ENCODE assay signal across 22 cellular contexts in the genomic region with DNA sequence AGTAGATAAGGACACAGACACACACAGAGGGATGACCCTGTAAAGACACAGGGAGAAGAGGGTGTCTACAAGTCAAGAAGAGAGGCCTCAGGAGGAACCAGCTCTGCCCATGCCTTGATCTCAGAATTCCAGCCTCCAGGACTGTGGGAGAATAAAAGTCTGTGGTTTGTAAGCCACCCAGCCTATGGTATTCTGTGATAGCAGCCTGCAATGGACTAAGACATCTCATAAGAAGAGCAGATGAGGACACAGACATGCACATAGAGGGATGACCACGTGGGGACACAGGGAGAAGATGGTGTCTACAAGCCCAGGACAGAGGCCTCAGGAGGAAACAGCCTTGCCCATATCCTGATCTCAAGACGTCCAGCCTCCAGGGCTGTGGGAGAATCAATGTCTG. TPM values are rescaled to one million over a fixed set of nuclear protein-coding genes. Genes with fewer than 3 reads are reported as not detected.
"Had no signal": no experiment of that assay in that cellular context is flagged by ENCODE, and none has a peak within 500 bp of the region (broad histone marks: within the 10 kb centered on the region; RNA-seq: fewer than 3 reads in every experiment).

No MANE protein-coding gene starts in this region.

- H3K4me3 ChIP-seq: gastrocnemius medialis, lower lobe of right lung, ovary, right lobe of liver, spleen, stomach, testis, tibial artery had no signal

- H3K9me3 ChIP-seq: gastrocnemius medialis, lower lobe of right lung, ovary, right lobe of liver, spleen, stomach, testis, tibial artery had no signal

- H3K36me3 ChIP-seq: gastrocnemius medialis, lower lobe of right lung, ovary, right lobe of liver, spleen, stomach, tibial artery had no signal

- H3K4me3 Mint-ChIP-seq: effector memory CD8-positive, alpha-beta T cell; naive B cell; natural killer cell treated with Interleukin-12 subunit alpha and Interleukin-12 subunit beta and Interleukin-15 and Interleukin-18, amount 100 ng/mL, for 72 hours; stimulated activated memory B cell treated with anti-CD40 and anti-IgM and Interleukin-4, amounts not matched to agents 10 μg/mL and 1 μg/mL and 100 μg/mL, for 72 hours; type B pancreatic cell had no signal

- H3K27ac ChIP-seq: gastrocnemius medialis, lower lobe of right lung, ovary, right lobe of liver, spleen, stomach, testis, tibial artery had no signal

- H3K4me1 Mint-ChIP-seq: naive B cell; stimulated activated memory B cell treated with anti-CD40 and anti-IgM and Interleukin-4, amounts not matched to agents 10 μg/mL and 1 μg/mL and 100 μg/mL, for 72 hours had no signal

- H3K27me3 ChIP-seq: gastrocnemius medialis, ovary, right lobe of liver, spleen, stomach, testis, tibial artery had no signal

- H3K4me1 ChIP-seq: gastrocnemius medialis, lower lobe of right lung, right lobe of liver, spleen, stomach, testis, tibial artery had no signal

- ATAC-seq: effector memory CD8-positive, alpha-beta T cell; gastrocnemius medialis; left ventricle myocardium superior; lower lobe of right lung; natural killer cell treated with Interleukin-12 subunit alpha and Interleukin-12 subunit beta and Interleukin-15 and Interleukin-18, amount 100 ng/mL, for 72 hours; stimulated activated memory B cell treated with anti-CD40 and anti-IgM and Interleukin-4, amounts not matched to agents 10 μg/mL and 1 μg/mL and 100 μg/mL, for 72 hours had no signal

- H3K9me3 Mint-ChIP-seq: effector memory CD8-positive, alpha-beta T cell; natural killer cell treated with Interleukin-12 subunit alpha and Interleukin-12 subunit beta and Interleukin-15 and Interleukin-18, amount 100 ng/mL, for 72 hours; type B pancreatic cell had no signal

- H3K36me3 Mint-ChIP-seq: natural killer cell treated with Interleukin-12 subunit alpha and Interleukin-12 subunit beta and Interleukin-15 and Interleukin-18, amount 100 ng/mL, for 72 hours; stimulated activated memory B cell treated with anti-CD40 and anti-IgM and Interleukin-4, amounts not matched to agents 10 μg/mL and 1 μg/mL and 100 μg/mL, for 72 hours; type B pancreatic cell had no signal

- H3K27ac Mint-ChIP-seq: effector memory CD8-positive, alpha-beta T cell; naive B cell; natural killer cell treated with Interleukin-12 subunit alpha and Interleukin-12 subunit beta and Interleukin-15 and Interleukin-18, amount 100 ng/mL, for 72 hours; stimulated activated memory B cell treated with anti-CD40 and anti-IgM and Interleukin-4, amounts not matched to agents 10 μg/mL and 1 μg/mL and 100 μg/mL, for 72 hours; type B pancreatic cell had no signal

- DNase-seq: caudate nucleus; cerebellar nuclear complex; cortex of kidney; effector memory CD8-positive, alpha-beta T cell; gastrocnemius medialis; head of caudate nucleus; left ventricle myocardium superior; lower lobe of right lung; naive B cell; nucleus accumbens; ovary; posterior cingulate gyrus; right lobe of liver; spleen; stimulated activated CD4-positive, alpha-beta T cell treated with anti-CD3 and anti-CD28 coated beads, Interleukin-4, amount 100 ng/mL, for 4 hours; stomach; testis; tibial artery had no signal

RNA-seq across cellular contexts. Expression of gene XG, which starts 9.4 kb away (rescaled TPM):
- total RNA-seq: glomerular endothelial cell; natural killer cell treated with Interleukin-12 subunit alpha and Interleukin-12 subunit beta and Interleukin-15 and Interleukin-18, amount 100 ng/mL, for 72 hours; stomach had no signal
